In the genomic region with DNA sequence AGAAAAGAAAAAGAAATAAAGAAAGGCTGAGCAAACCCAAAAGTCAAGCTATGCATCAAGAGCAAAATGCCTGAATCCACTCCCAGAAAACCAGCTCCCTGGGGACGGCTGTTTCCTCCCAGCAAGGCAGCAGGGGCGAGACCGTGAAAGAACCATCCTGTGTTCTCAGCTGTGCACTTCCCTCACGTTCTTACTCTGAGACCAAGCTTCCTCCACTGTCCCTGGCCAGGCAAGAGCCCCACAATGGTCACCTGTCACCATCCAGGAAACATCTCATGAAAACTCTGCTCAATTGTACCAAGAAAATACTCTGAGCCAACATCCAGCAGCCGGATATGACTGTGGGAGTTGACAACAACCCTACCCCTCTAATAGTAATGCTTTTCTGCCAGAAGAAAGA, we compare ENCODE assay signal across 10 cellular contexts. TPM values are rescaled to one million over a fixed set of nuclear protein-coding genes. Genes with fewer than 3 reads are reported as not detected.
DNase-seq lines count a peak whose midpoint lies in the region; ATAC-seq, FAIRE-seq and TF ChIP-seq lines count a peak whose summit lies in the region.
"Had no signal": no experiment of that assay in that cellular context is flagged by ENCODE, and none has a peak within 500 bp of the region (broad histone marks: within the 10 kb centered on the region; RNA-seq: fewer than 3 reads in every experiment).

No MANE protein-coding gene starts in this region.

- H3K36me3 ChIP-seq in brain microvascular endothelial cell (replicated peaks): no peaks in the 10 kb centered on the region

- peak; percentile 82 for FAIRE-seq in GM19239 (lab: Jason Lieb, UNC)
- FAIRE-seq: keratinocyte had no signal

- TF ChIP-seq CTCF in fibroblast of mammary gland (conservative IDR thresholded peaks at IDR 0.05; ENCODE audit: control insufficient read depth, insufficient read depth, low read depth, low read length): no peak
- TF ChIP-seq CTCF in brain microvascular endothelial cell (IDR thresholded peaks at IDR 0.05; ENCODE audit: low read depth, low read length, missing control alignments): no peak

- H3K36me3 Mint-ChIP-seq in stimulated activated naive B cell treated with anti-CD40 and anti-IgM and Interleukin-4, amounts not matched to agents 10 μg/mL and 1 μg/mL and 100 μg/mL, for 72 hours: peaks cover 12 to 15% of the 10 kb centered on the region in 2 donors

- no peak overlapping the region for H3K27ac ChIP-seq in brain microvascular endothelial cell

- H3K4me1 Mint-ChIP-seq in stimulated activated naive B cell treated with anti-CD40 and anti-IgM and Interleukin-4, amounts not matched to agents 10 μg/mL and 1 μg/mL and 100 μg/mL, for 72 hours: peaks cover 23 to 46% of the 10 kb centered on the region in 2 donors

- H3K27ac Mint-ChIP-seq in stimulated activated naive B cell treated with anti-CD40 and anti-IgM and Interleukin-4, amounts not matched to agents 10 μg/mL and 1 μg/mL and 100 μg/mL, for 72 hours: no peak overlapping the region

- no peaks in the 10 kb centered on the region for H3K27me3 ChIP-seq in brain microvascular endothelial cell (replicated peaks)

- ATAC-seq in HG03354 (IDR thresholded peaks at IDR 0.05; ENCODE audit: poor library complexity, severe bottlenecking, unreplicated experiment): peak; percentile 63
- peak; percentile 45 to 51 for ATAC-seq in stimulated activated naive B cell treated with anti-CD40 and anti-IgM and Interleukin-4, amounts not matched to agents 10 μg/mL and 1 μg/mL and 100 μg/mL, for 72 hours (replicated peaks)

- peak overlapping the region in 1 of 2 donors; percentile 5 for H3K4me3 Mint-ChIP-seq in stimulated activated naive B cell treated with anti-CD40 and anti-IgM and Interleukin-4, amounts not matched to agents 10 μg/mL and 1 μg/mL and 100 μg/mL, for 72 hours

- no peaks in the 10 kb centered on the region for H3K9me3 Mint-ChIP-seq in stimulated activated naive B cell treated with anti-CD40 and anti-IgM and Interleukin-4, amounts not matched to agents 10 μg/mL and 1 μg/mL and 100 μg/mL, for 72 hours

- H3K4me3 ChIP-seq in fibroblast of mammary gland (ENCODE audit: control insufficient read depth, low read depth, low read length) (no peak overlapping the region), brain microvascular endothelial cell (ENCODE audit: low read depth, low read length) (no peak overlapping the region)

- DNase-seq in GM19239 (ENCODE audit: insufficient read length, low spot score): no peak
- DNase-seq in fibroblast of mammary gland (ENCODE audit: low read depth): peak; percentile 27
- no peak for DNase-seq in stimulated activated naive B cell treated with anti-CD40 and anti-IgM and Interleukin-4, amounts not matched to agents 10 μg/mL and 1 μg/mL and 100 μg/mL, for 72 hours
- no peak for DNase-seq in GM19240 (ENCODE audit: insufficient read length, low spot score)
- DNase-seq in G401 (ENCODE audit: low spot score): no peak
- no peak for DNase-seq in NCI-H748 (lab: John Stamatoyannopoulos, UW; ENCODE audit: unreplicated experiment)
- DNase-seq in brain microvascular endothelial cell: no peak
- DNase-seq: effector CD4-positive, alpha-beta T cell had no signal

- in situ Hi-C loops in G401 (cut with HindIII; ENCODE audit: low sequenced_read_pairs) (no loop called here), brain microvascular endothelial cell (cut with HindIII; ENCODE audit: low pct_ligation_motif_present, low sequenced_read_pairs) (no loop called here)

- no peaks in the 10 kb centered on the region for H3K27me3 Mint-ChIP-seq in stimulated activated naive B cell treated with anti-CD40 and anti-IgM and Interleukin-4, amounts not matched to agents 10 μg/mL and 1 μg/mL and 100 μg/mL, for 72 hours

RNA-seq across cellular contexts. Expression of gene RAB20, which starts 22.9 kb away (rescaled TPM):
- total RNA-seq in G401 (2014; rRNA removed; shearing (Covaris generic)): 0.43 and 0.75 TPM in 2 replicates
